In the genomic region with DNA sequence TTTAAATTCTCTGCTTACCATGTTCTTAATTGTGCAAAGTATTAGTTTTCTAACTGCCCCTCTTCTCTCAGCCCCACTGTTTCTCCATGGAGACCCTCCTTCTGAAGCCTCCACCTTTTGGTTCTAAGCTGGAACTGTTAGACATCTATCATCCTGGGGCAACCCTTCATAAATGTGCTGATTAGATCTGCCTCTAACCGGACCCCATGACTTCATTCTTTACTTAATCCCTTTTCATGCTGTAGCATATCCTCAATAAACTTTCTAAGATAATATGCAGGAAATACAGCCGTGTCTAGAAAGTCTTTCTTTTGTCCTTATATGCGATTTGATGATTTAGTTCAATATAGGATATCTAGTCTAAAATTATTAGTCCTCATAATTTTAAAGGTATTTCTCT, we compare ENCODE assay signal across 2 cellular contexts.
TF ChIP-seq lines count a peak whose summit lies in the region.

No MANE protein-coding gene starts in this region.

TF ChIP-seq in GM23338, 12 proteins besides CTCF, POLR2A, EP300 and RAD21 (continues in another document):
- TF ChIP-seq, protein P1, sequence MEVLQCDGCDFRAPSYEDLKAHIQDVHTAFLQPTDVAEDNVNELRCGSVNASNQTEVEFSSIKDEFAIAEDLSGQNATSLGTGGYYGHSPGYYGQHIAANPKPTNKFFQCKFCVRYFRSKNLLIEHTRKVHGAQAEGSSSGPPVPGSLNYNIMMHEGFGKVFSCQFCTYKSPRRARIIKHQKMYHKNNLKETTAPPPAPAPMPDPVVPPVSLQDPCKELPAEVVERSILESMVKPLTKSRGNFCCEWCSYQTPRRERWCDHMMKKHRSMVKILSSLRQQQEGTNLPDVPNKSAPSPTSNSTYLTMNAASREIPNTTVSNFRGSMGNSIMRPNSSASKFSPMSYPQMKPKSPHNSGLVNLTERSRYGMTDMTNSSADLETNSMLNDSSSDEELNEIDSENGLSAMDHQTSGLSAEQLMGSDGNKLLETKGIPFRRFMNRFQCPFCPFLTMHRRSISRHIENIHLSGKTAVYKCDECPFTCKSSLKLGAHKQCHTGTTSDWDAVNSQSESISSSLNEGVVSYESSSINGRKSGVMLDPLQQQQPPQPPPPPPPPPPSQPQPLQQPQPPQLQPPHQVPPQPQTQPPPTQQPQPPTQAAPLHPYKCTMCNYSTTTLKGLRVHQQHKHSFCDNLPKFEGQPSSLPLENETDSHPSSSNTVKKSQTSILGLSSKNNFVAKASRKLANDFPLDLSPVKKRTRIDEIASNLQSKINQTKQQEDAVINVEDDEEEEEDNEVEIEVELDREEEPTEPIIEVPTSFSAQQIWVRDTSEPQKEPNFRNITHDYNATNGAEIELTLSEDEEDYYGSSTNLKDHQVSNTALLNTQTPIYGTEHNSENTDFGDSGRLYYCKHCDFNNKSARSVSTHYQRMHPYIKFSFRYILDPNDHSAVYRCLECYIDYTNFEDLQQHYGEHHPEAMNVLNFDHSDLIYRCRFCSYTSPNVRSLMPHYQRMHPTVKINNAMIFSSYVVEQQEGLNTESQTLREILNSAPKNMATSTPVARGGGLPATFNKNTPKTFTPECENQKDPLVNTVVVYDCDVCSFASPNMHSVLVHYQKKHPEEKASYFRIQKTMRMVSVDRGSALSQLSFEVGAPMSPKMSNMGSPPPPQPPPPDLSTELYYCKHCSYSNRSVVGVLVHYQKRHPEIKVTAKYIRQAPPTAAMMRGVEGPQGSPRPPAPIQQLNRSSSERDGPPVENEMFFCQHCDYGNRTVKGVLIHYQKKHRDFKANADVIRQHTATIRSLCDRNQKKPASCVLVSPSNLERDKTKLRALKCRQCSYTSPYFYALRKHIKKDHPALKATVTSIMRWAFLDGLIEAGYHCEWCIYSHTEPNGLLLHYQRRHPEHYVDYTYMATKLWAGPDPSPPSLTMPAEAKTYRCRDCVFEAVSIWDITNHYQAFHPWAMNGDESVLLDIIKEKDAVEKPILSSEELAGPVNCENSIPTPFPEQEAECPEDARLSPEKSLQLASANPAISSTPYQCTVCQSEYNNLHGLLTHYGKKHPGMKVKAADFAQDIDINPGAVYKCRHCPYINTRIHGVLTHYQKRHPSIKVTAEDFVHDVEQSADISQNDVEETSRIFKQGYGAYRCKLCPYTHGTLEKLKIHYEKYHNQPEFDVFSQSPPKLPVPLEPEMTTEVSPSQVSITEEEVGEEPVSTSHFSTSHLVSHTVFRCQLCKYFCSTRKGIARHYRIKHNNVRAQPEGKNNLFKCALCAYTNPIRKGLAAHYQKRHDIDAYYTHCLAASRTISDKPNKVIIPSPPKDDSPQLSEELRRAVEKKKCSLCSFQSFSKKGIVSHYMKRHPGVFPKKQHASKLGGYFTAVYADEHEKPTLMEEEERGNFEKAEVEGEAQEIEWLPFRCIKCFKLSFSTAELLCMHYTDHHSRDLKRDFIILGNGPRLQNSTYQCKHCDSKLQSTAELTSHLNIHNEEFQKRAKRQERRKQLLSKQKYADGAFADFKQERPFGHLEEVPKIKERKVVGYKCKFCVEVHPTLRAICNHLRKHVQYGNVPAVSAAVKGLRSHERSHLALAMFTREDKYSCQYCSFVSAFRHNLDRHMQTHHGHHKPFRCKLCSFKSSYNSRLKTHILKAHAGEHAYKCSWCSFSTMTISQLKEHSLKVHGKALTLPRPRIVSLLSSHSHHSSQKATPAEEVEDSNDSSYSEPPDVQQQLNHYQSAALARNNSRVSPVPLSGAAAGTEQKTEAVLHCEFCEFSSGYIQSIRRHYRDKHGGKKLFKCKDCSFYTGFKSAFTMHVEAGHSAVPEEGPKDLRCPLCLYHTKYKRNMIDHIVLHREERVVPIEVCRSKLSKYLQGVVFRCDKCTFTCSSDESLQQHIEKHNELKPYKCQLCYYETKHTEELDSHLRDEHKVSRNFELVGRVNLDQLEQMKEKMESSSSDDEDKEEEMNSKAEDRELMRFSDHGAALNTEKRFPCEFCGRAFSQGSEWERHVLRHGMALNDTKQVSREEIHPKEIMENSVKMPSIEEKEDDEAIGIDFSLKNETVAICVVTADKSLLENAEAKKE (CRISPR knock-in tag; IDR thresholded peaks at IDR 0.05), result no peak
- TF ChIP-seq EZH2phosphoT487 (IDR thresholded peaks at IDR 0.05; ENCODE audit: unreplicated experiment), result no peak
- TF ChIP-seq, protein P2, sequence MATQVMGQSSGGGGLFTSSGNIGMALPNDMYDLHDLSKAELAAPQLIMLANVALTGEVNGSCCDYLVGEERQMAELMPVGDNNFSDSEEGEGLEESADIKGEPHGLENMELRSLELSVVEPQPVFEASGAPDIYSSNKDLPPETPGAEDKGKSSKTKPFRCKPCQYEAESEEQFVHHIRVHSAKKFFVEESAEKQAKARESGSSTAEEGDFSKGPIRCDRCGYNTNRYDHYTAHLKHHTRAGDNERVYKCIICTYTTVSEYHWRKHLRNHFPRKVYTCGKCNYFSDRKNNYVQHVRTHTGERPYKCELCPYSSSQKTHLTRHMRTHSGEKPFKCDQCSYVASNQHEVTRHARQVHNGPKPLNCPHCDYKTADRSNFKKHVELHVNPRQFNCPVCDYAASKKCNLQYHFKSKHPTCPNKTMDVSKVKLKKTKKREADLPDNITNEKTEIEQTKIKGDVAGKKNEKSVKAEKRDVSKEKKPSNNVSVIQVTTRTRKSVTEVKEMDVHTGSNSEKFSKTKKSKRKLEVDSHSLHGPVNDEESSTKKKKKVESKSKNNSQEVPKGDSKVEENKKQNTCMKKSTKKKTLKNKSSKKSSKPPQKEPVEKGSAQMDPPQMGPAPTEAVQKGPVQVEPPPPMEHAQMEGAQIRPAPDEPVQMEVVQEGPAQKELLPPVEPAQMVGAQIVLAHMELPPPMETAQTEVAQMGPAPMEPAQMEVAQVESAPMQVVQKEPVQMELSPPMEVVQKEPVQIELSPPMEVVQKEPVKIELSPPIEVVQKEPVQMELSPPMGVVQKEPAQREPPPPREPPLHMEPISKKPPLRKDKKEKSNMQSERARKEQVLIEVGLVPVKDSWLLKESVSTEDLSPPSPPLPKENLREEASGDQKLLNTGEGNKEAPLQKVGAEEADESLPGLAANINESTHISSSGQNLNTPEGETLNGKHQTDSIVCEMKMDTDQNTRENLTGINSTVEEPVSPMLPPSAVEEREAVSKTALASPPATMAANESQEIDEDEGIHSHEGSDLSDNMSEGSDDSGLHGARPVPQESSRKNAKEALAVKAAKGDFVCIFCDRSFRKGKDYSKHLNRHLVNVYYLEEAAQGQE (IDR thresholded peaks at IDR 0.05; ENCODE audit: unreplicated experiment), result no peak
- no peak for TF ChIP-seq STAT1 (IDR thresholded peaks at IDR 0.05; ENCODE audit: unreplicated experiment)
- TF ChIP-seq ZNF114 (CRISPR knock-in tag; IDR thresholded peaks at IDR 0.05), result no peak
- TF ChIP-seq EZH2 (IDR thresholded peaks at IDR 0.05; ENCODE audit: low read depth, unreplicated experiment), result no peak
- TF ChIP-seq POLR2AphosphoS5 (IDR thresholded peaks at IDR 0.05; ENCODE audit: low read depth), result no peak
- TF ChIP-seq JUNB (IDR thresholded peaks at IDR 0.05; ENCODE audit: unreplicated experiment), result no peak
- TF ChIP-seq CREB1 (CRISPR knock-in tag; IDR thresholded peaks at IDR 0.05; ENCODE audit: low read depth), result no peak
- TF ChIP-seq, protein P3, sequence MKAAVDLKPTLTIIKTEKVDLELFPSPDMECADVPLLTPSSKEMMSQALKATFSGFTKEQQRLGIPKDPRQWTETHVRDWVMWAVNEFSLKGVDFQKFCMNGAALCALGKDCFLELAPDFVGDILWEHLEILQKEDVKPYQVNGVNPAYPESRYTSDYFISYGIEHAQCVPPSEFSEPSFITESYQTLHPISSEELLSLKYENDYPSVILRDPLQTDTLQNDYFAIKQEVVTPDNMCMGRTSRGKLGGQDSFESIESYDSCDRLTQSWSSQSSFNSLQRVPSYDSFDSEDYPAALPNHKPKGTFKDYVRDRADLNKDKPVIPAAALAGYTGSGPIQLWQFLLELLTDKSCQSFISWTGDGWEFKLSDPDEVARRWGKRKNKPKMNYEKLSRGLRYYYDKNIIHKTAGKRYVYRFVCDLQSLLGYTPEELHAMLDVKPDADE (IDR thresholded peaks at IDR 0.05), result no peak

TF ChIP-seq in endothelial cell of umbilical vein, 7 proteins besides CTCF, POLR2A, EP300 and RAD21 (continued from another document):
- TF ChIP-seq, protein P4, sequence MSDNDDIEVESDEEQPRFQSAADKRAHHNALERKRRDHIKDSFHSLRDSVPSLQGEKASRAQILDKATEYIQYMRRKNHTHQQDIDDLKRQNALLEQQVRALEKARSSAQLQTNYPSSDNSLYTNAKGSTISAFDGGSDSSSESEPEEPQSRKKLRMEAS (IDR thresholded peaks at IDR 0.05; ENCODE audit: insufficient read depth, insufficient read length), result no peak
- TF ChIP-seq GATA2 (IDR thresholded peaks at IDR 0.05; ENCODE audit: insufficient read depth, insufficient read length, low read depth, low read length), result no peak
- no peak for TF ChIP-seq EZH2 (IDR thresholded peaks at IDR 0.05; ENCODE audit: borderline replicate concordance, low read depth, low read length, severe bottlenecking)
- no peak for TF ChIP-seq JUN (IDR thresholded peaks at IDR 0.05; ENCODE audit: borderline replicate concordance, insufficient read depth, insufficient read length, low read depth)
